In genomic region chr12:104466694-104467345, GRCh38 we compare ENCODE assay signal across 21 cellular contexts. TPM values are rescaled to one million over a fixed set of nuclear protein-coding genes. Genes with fewer than 3 reads are reported as not detected.
DNase-seq lines count a peak whose midpoint lies in the region; ATAC-seq, FAIRE-seq and TF ChIP-seq lines count a peak whose summit lies in the region.
"Had no signal": no experiment of that assay in that cellular context is flagged by ENCODE, and none has a peak within 500 bp of the region (broad histone marks: within the 10 kb centered on the region; RNA-seq: fewer than 3 reads in every experiment).

No MANE protein-coding gene starts in this region.

- H3K4me3 ChIP-seq in NB4 (ENCODE audit: low read depth, low read length) (peak overlapping the region; percentile 29), HepG2 (replicated peaks in 1 of 3; ENCODE audit: insufficient read depth in 1 of 3, low read depth in 2 of 3, low read length in 3 of 3) (no peak overlapping the region)
- H3K4me3 ChIP-seq: body of pancreas, gastroesophageal sphincter, GM23248 had no signal

- TF ChIP-seq RAD21 in HepG2 (CRISPR knock-in tag; IDR thresholded peaks at IDR 0.05): no peak

- no peaks in the 10 kb centered on the region for H3K9me3 ChIP-seq in HepG2 (ENCODE audit: low read length)
- H3K9me3 ChIP-seq: body of pancreas, gastroesophageal sphincter had no signal

- peaks cover 81% of the 10 kb centered on the region for H3K4me1 Mint-ChIP-seq in activated T-cell treated with anti-CD3 and anti-CD28 coated beads, Interleukin-2, amount 50 U/mL, for 72 hours (ENCODE audit: low read depth)
- H3K4me1 Mint-ChIP-seq in activated naive CD8-positive, alpha-beta T cell treated with anti-CD3 and anti-CD28 coated beads, Interleukin-2, amount 50 U/mL, for 24 hours: peaks cover 87% of the 10 kb centered on the region
- peaks cover 89% of the 10 kb centered on the region for H3K4me1 Mint-ChIP-seq in stimulated activated effector memory CD8-positive, alpha-beta T cell treated with anti-CD3 and anti-CD28 coated beads, Interleukin-12 subunit alpha, Interleukin-12 subunit beta, amount 100 ng/mL, for 72 hours

- BruUV-seq in HepG2 (replicated peaks; lab: Mats Ljungman, UMichigan): no TSS peak

- no peaks in the 10 kb centered on the region for H4K20me1 ChIP-seq in HepG2 (ENCODE audit: insufficient read depth, low read length)

- H3K9me3 Mint-ChIP-seq in activated T-cell treated with anti-CD3 and anti-CD28 coated beads, Interleukin-2, amount 50 U/mL, for 72 hours: peaks cover 6 to 11% of the 10 kb centered on the region in 2 donors
- peaks cover 6% of the 10 kb centered on the region for H3K9me3 Mint-ChIP-seq in activated naive CD8-positive, alpha-beta T cell treated with anti-CD3 and anti-CD28 coated beads, Interleukin-2, amount 50 U/mL, for 24 hours
- H3K9me3 Mint-ChIP-seq in stimulated activated effector memory CD8-positive, alpha-beta T cell treated with anti-CD3 and anti-CD28 coated beads, Interleukin-12 subunit alpha, Interleukin-12 subunit beta, amount 100 ng/mL, for 72 hours: peaks cover 5% of the 10 kb centered on the region

- peak overlapping the region; percentile 36 to 67 for H3K4me3 Mint-ChIP-seq in activated T-cell treated with anti-CD3 and anti-CD28 coated beads, Interleukin-2, amount 50 U/mL, for 72 hours
- no peak overlapping the region for H3K4me3 Mint-ChIP-seq in activated naive CD8-positive, alpha-beta T cell treated with anti-CD3 and anti-CD28 coated beads, Interleukin-2, amount 50 U/mL, for 24 hours
- H3K4me3 Mint-ChIP-seq in stimulated activated effector memory CD8-positive, alpha-beta T cell treated with anti-CD3 and anti-CD28 coated beads, Interleukin-12 subunit alpha, Interleukin-12 subunit beta, amount 100 ng/mL, for 72 hours: peak overlapping the region; percentile 29

- TF ChIP-seq EP300 in HepG2 (IDR thresholded peaks at IDR 0.05; ENCODE audit: low read depth in 2 of 2, low read length in 2 of 2): no peak
- no peak for TF ChIP-seq EP300 in HepG2 (CRISPR knock-in tag; IDR thresholded peaks at IDR 0.05; ENCODE audit: borderline replicate concordance)

- DNase-seq in activated T-cell treated with anti-CD3 and anti-CD28 coated beads, Interleukin-2, amount 50 U/mL, for 72 hours: no peak
- no peak for DNase-seq in activated T-cell treated with anti-CD3 and anti-CD28 coated beads, Interleukin-2, amount 50 U/mL, for 48 hours
- DNase-seq in NB4 (ENCODE audit: low read depth): no peak
- DNase-seq in activated naive CD8-positive, alpha-beta T cell treated with anti-CD3 and anti-CD28 coated beads, Interleukin-2, amount 50 U/mL, for 24 hours: no peak
- no peak for DNase-seq in stimulated activated effector memory CD8-positive, alpha-beta T cell treated with anti-CD3 and anti-CD28 coated beads, Interleukin-12 subunit alpha, Interleukin-12 subunit beta, amount 100 ng/mL, for 72 hours (ENCODE audit: low spot score in 2 of 2)
- no peak for DNase-seq in foreskin keratinocyte
- DNase-seq in HepG2 (ENCODE audit: low spot score): no peak
- DNase-seq in GF-D8 (lab: John Stamatoyannopoulos, UW): no peak
- DNase-seq: activated naive CD4-positive, alpha-beta T cell treated with Interleukin-2 at 50 U/mL for 16 hours; body of pancreas; Calu3; cortex of kidney; GM23248; NCI-H1092 treated with DMSO at 0.1 percent for 48 hours; NCI-H774; stimulated activated CD4-positive, alpha-beta T cell treated with anti-CD3 and anti-CD28 coated beads, Interleukin-2, amount 100 ng/mL, for 24 hours had no signal

- POLR2A ChIA-PET in HepG2 (lab: Yijun Ruan, JAX): no interaction called here

- no peak overlapping the region for H3K9ac ChIP-seq in HepG2 (ENCODE audit: insufficient read depth, low read depth, low read length)
- H3K9ac ChIP-seq: GM23248, parathyroid adenoma had no signal

- H2AFZ ChIP-seq in HepG2 (ENCODE audit: low read length): no peak overlapping the region
- H2AFZ ChIP-seq: GM23248, parathyroid adenoma had no signal

- in situ Hi-C loops in HepG2 (cut with HindIII; ENCODE audit: extremely low pct_ligation_motif_present, low pct_unique_long_range_greater_than_20kb): no loop called here

- H3K27me3 Mint-ChIP-seq in activated T-cell treated with anti-CD3 and anti-CD28 coated beads, Interleukin-2, amount 50 U/mL, for 72 hours (ENCODE audit: low read depth): no peaks in the 10 kb centered on the region
- no peaks in the 10 kb centered on the region for H3K27me3 Mint-ChIP-seq in activated naive CD8-positive, alpha-beta T cell treated with anti-CD3 and anti-CD28 coated beads, Interleukin-2, amount 50 U/mL, for 24 hours

- peak overlapping the region; percentile 82 for H3K27ac Mint-ChIP-seq in activated T-cell treated with anti-CD3 and anti-CD28 coated beads, Interleukin-2, amount 50 U/mL, for 72 hours
- peak overlapping the region; percentile 1 for H3K27ac Mint-ChIP-seq in activated naive CD8-positive, alpha-beta T cell treated with anti-CD3 and anti-CD28 coated beads, Interleukin-2, amount 50 U/mL, for 24 hours
- peak overlapping the region; percentile 82 for H3K27ac Mint-ChIP-seq in stimulated activated effector memory CD8-positive, alpha-beta T cell treated with anti-CD3 and anti-CD28 coated beads, Interleukin-12 subunit alpha, Interleukin-12 subunit beta, amount 100 ng/mL, for 72 hours

- CTCF ChIA-PET in HepG2 (lab: Yijun Ruan, JAX; ENCODE audit: low intra/inter-chr PET ratio, low total read pairs): no interaction called here

- intact Hi-C loops in HepG2 (cut with micrococcal nuclease; ENCODE audit: unreplicated experiment): no loop called here

- no peak for TF ChIP-seq POLR2A in NB4 (IDR thresholded peaks at IDR 0.05; ENCODE audit: extremely low read depth, insufficient read length)
- TF ChIP-seq POLR2A in HepG2 (IDR thresholded peaks at IDR 0.05; ENCODE audit: insufficient read depth in 1 of 2, low read depth in 2 of 2, low read length in 2 of 2): no peak

- H3K36me3 Mint-ChIP-seq in activated T-cell treated with anti-CD3 and anti-CD28 coated beads, Interleukin-2, amount 50 U/mL, for 72 hours (ENCODE audit: insufficient read depth in 2 of 2): peaks cover 12 to 25% of the 10 kb centered on the region in 2 donors
- peaks cover 29% of the 10 kb centered on the region for H3K36me3 Mint-ChIP-seq in activated naive CD8-positive, alpha-beta T cell treated with anti-CD3 and anti-CD28 coated beads, Interleukin-2, amount 50 U/mL, for 24 hours (ENCODE audit: low read depth)
- H3K36me3 Mint-ChIP-seq in stimulated activated effector memory CD8-positive, alpha-beta T cell treated with anti-CD3 and anti-CD28 coated beads, Interleukin-12 subunit alpha, Interleukin-12 subunit beta, amount 100 ng/mL, for 72 hours: peaks cover 12% of the 10 kb centered on the region

- no peaks in the 10 kb centered on the region for H3K4me1 ChIP-seq in foreskin keratinocyte
- no peaks in the 10 kb centered on the region for H3K4me1 ChIP-seq in HepG2 (ENCODE audit: insufficient read depth, low read length)
- H3K4me1 ChIP-seq: parathyroid adenoma had no signal

- H3K36me3 ChIP-seq in HepG2 (replicated peaks in 1 of 2; ENCODE audit: control insufficient read depth in 1 of 2, insufficient read depth in 2 of 2, low read length in 2 of 2): no peaks in the 10 kb centered on the region
- H3K36me3 ChIP-seq: gastroesophageal sphincter had no signal

- no peak for TF ChIP-seq CTCF in NB4 (IDR thresholded peaks at IDR 0.05; ENCODE audit: low read depth, low read length)
- no peak for TF ChIP-seq CTCF in foreskin keratinocyte (conservative IDR thresholded peaks at IDR 0.05)
- TF ChIP-seq CTCF in HepG2 (CRISPR knock-in tag; IDR thresholded peaks at IDR 0.05): no peak

- WGBS in HepG2 (ENCODE audit: low lambda C conversion rate): 0% methylated on average over 2 of the region's 2 CpGs

- no peak for ATAC-seq in activated T-cell treated with anti-CD3 and anti-CD28 coated beads, Interleukin-2, amount 50 U/mL, for 72 hours (replicated peaks in 1 of 2)
- no peak for ATAC-seq in activated naive CD8-positive, alpha-beta T cell treated with anti-CD3 and anti-CD28 coated beads, Interleukin-2, amount 50 U/mL, for 24 hours
- no peak for ATAC-seq in stimulated activated effector memory CD8-positive, alpha-beta T cell treated with anti-CD3 and anti-CD28 coated beads, Interleukin-12 subunit alpha, Interleukin-12 subunit beta, amount 100 ng/mL, for 72 hours
- ATAC-seq in foreskin keratinocyte (no peak), HepG2 (no peak)
- ATAC-seq: body of pancreas, gastroesophageal sphincter had no signal

- H3K27ac ChIP-seq in foreskin keratinocyte (no peak overlapping the region), HepG2 (ENCODE audit: extremely low read length, insufficient read depth, low read length) (no peak overlapping the region)
- H3K27ac ChIP-seq: body of pancreas, epithelial cell of prostate, gastroesophageal sphincter, GM23248, parathyroid adenoma, VCaP had no signal

- no peak overlapping the region for H3K4me2 ChIP-seq in HepG2 (ENCODE audit: low read depth, low read length)

- FAIRE-seq in HepG2 (lab: Jason Lieb, UNC): no peak
- FAIRE-seq: RCC 7860 had no signal

- H3K27me3 ChIP-seq in foreskin keratinocyte: no peaks in the 10 kb centered on the region
- no peaks in the 10 kb centered on the region; a peak in 1 of 5 replicates for H3K27me3 ChIP-seq in HepG2 (ENCODE audit: control insufficient read depth in 1 of 2, insufficient read depth in 2 of 2, low read length in 2 of 2)
- H3K27me3 ChIP-seq: body of pancreas, gastroesophageal sphincter had no signal

- no peaks in the 10 kb centered on the region for H3K79me2 ChIP-seq in HepG2 (ENCODE audit: insufficient read depth, low read length)
- H3K79me2 ChIP-seq: parathyroid adenoma had no signal

RNA-seq across cellular contexts. Expression of gene CHST11, which starts 10.1 kb away (rescaled TPM):
- 10 to 100 TPM; 47.2 to 57.7 TPM for total RNA-seq in activated T-cell treated with anti-CD3 and anti-CD28 coated beads, Interleukin-2, amount 50 U/mL, for 72 hours
- total RNA-seq in foreskin keratinocyte (17.2 and 22.9 TPM in 2 replicates), HepG2 (2016; rRNA removed; fragmentation: Illumina TruSeq; extraction: Trizol) (not detected in 2 replicates)
- polyA plus RNA-seq in foreskin keratinocyte (9.4 and 12.4 TPM in 2 replicates), HepG2 (2011; rRNA removed) (0.05 and 0.15 TPM in 2 replicates)
- not detected in 2 replicates for total RNA-seq in HepG2 (2016; cell fraction: cytosol; rRNA removed; fragmentation: Illumina TruSeq; extraction: Trizol; ENCODE audit: low read depth)
- total RNA-seq in HepG2 (2016; cell fraction: insoluble cytoplasmic fraction; rRNA removed; fragmentation: Illumina TruSeq; extraction: Trizol): not detected in 2 replicates
- not detected in 2 replicates for total RNA-seq in HepG2 (2016; cell fraction: membrane; rRNA removed; fragmentation: Illumina TruSeq; extraction: Trizol)
- not detected in 2 replicates for total RNA-seq in HepG2 (2016; cell fraction: nucleus; rRNA removed; fragmentation: Illumina TruSeq; extraction: Trizol)
- polyA plus RNA-seq in HepG2 (2011; cell fraction: cytosol; rRNA removed): 0.04 TPM in 1 of 2 replicates, not detected in the other
- 0.10 TPM in 1 of 2 replicates, not detected in the other for polyA plus RNA-seq in HepG2 (2011; cell fraction: nucleus; rRNA removed)
- not detected in 2 replicates for polyA plus RNA-seq in HepG2 (2012)
- not detected in 2 replicates for polyA plus RNA-seq in HepG2 (2016; cell fraction: cytosol; fragmentation: Illumina TruSeq; extraction: Trizol; ENCODE audit: low read depth)
- polyA plus RNA-seq in HepG2 (2016; cell fraction: insoluble cytoplasmic fraction; fragmentation: Illumina TruSeq; extraction: Trizol; ENCODE audit: low read depth): not detected in 2 replicates
- polyA plus RNA-seq in HepG2 (2016; cell fraction: membrane; fragmentation: Illumina TruSeq; extraction: Trizol; ENCODE audit: low read depth): not detected in 2 replicates
- polyA plus RNA-seq in HepG2 (2016; cell fraction: nucleus; fragmentation: Illumina TruSeq; extraction: Trizol; ENCODE audit: insufficient read depth, low read depth): not detected in 2 replicates
- polyA minus RNA-seq in HepG2 (2011; rRNA and poly(A)+ RNA removed; ENCODE audit: low replicate concordance): 1.7 TPM in 1 of 2 replicates, not detected in the other
- not detected in 2 replicates for polyA minus RNA-seq in HepG2 (2011; cell fraction: cytosol; rRNA and poly(A)+ RNA removed)
- 0.12 TPM in 1 of 2 replicates, not detected in the other for polyA minus RNA-seq in HepG2 (2011; cell fraction: nucleus; rRNA and poly(A)+ RNA removed)

Comparison
In these comparisons a context has a peak if more than half of its experiments do, and no peak if none do; other contexts are left out.
1. H3K27ac Mint-ChIP-seq: peak in every context shown above with its lines; median percentile 82 in activated T-cell treated with anti-CD3 and anti-CD28 coated beads, Interleukin-2, amount 50 U/mL, for 72 hours; 82 in stimulated activated effector memory CD8-positive, alpha-beta T cell treated with anti-CD3 and anti-CD28 coated beads, Interleukin-12 subunit alpha, Interleukin-12 subunit beta, amount 100 ng/mL, for 72 hours; 1 in activated naive CD8-positive, alpha-beta T cell treated with anti-CD3 and anti-CD28 coated beads, Interleukin-2, amount 50 U/mL, for 24 hours.
2. RNA of gene CHST11, which starts 10.1 kb away (total RNA-seq): 47.2 to 57.7 TPM in activated T-cell treated with anti-CD3 and anti-CD28 coated beads, Interleukin-2, amount 50 U/mL, for 72 hours and 17.2 to 22.9 TPM in foreskin keratinocyte; not detected in HepG2; every median in the first group is over 10 times any median in the second.